Comparison of ENCODE assay signal across 7 cellular contexts in the genomic region with DNA sequence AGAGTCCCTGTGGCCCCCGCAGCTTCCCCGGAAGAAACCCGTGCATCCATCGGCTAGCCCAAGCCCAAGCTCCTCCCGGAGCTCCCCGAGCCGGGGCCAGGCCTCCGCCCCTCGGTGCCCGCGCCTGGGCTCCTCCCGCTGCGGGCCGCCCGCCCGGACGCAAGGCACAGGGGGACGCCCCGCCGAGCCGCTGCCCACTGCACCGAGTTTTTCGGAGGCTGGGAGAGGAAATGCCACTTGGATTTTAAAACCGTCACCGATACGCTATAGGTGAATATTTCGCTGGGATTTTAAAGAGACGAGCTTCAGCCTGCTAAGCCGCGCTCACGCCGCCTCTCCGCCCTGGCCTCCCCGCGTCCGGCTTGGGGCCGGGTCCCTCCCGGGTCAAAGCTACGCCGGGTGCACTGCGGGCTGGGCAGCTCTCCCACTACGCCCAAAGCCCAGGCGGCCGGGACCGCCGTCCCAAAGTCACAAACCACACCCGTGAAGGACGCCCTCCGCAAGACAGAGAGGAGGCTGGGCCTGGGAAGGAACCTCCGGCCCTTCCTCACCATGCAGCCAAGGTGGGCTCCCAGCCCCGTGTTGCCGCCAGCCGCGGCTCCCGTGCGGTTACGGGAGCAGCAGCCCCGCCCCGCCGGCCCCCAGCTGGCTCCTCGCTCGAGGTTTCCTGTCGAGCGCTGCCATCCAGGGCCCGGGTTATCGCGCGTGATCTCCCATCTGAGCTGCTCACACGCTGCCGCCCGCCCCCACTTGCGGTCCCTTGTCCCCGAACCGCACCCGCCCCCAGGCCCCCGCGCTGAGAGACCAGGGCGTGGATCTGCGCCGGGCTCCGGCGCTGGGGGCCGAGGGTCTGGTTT.
DNase-seq lines count a peak whose midpoint lies in the region; ATAC-seq and TF ChIP-seq lines count a peak whose summit lies in the region.

No MANE protein-coding gene starts in this region.

- ATAC-seq in HG02610 (IDR thresholded peaks at IDR 0.05; ENCODE audit: unreplicated experiment) (peak; percentile 51), left lung (peak; percentile 89)

- in situ Hi-C loops in GM13976 (cut with MboI; ENCODE audit: low sequenced_read_pairs, unreplicated experiment) = no loop called here

- DNase-seq in GM13976 (ENCODE audit: low spot score) = peak; percentile 79
- peak; percentile 32 for DNase-seq in NCI-H2107 (lab: John Stamatoyannopoulos, UW)
- DNase-seq in activated CD4-positive, alpha-beta T cell treated with anti-CD3 and anti-CD28 coated beads for 24 hours (ENCODE audit: low read depth in 2 of 2) = peak; percentile 53 to 60
- DNase-seq in choroid plexus epithelial cell (ENCODE audit: low read depth) = peak; percentile 26
- DNase-seq in left lung = peak; percentile 80 to 93
- peak; percentile 76 for DNase-seq in stimulated activated CD4-positive, alpha-beta T cell treated with anti-CD3 and anti-CD28 coated beads, Interleukin-4, amount 100 ng/mL, for 1 hour

- no peak for TF ChIP-seq CTCF in GM13976 (IDR thresholded peaks at IDR 0.05; ENCODE audit: borderline replicate concordance, control extremely low read depth, extremely low read depth, insufficient read depth, missing control alignments)
- TF ChIP-seq CTCF in choroid plexus epithelial cell (conservative IDR thresholded peaks at IDR 0.05; ENCODE audit: low read depth, low read length) = no peak
- no peak for TF ChIP-seq CTCF in left lung (IDR thresholded peaks at IDR 0.05)

- no peaks in the 10 kb centered on the region for H3K36me3 ChIP-seq in left lung

- peaks cover 0 to 11% of the 10 kb centered on the region in 2 donors for H3K4me1 ChIP-seq in left lung

- peaks cover 0 to 10% of the 10 kb centered on the region in 2 donors for H3K27me3 ChIP-seq in left lung

- intact Hi-C loops in left lung (cut with DNase I) = no loop called here

- H3K9me3 ChIP-seq in left lung = no peaks in the 10 kb centered on the region

- peak overlapping the region; percentile 61 to 67 for H3K27ac ChIP-seq in left lung

- H3K4me3 ChIP-seq in choroid plexus epithelial cell (ENCODE audit: low read depth, low read length) (peak overlapping the region; percentile 72), left lung (peak overlapping the region; percentile 68 to 81)

Comparison
In these comparisons a context has a peak if more than half of its experiments do, and no peak if none do; other contexts are left out.
1. Peak in every context shown above with its lines: DNase-seq, ATAC-seq, H3K4me3 ChIP-seq and H3K27ac ChIP-seq.
2. DNase-seq: peak in every context shown above with its lines; median percentile 86 in left lung; 79 in GM13976; 76 in stimulated activated CD4-positive, alpha-beta T cell treated with anti-CD3 and anti-CD28 coated beads, Interleukin-4, amount 100 ng/mL, for 1 hour; 56 in activated CD4-positive, alpha-beta T cell treated with anti-CD3 and anti-CD28 coated beads for 24 hours; 32 in NCI-H2107; 26 in choroid plexus epithelial cell.